In genomic region chr20:49395183-49395582, GRCh38 we compare ENCODE assay signal across 14 cellular contexts.
DNase-seq lines count a peak whose midpoint lies in the region; ATAC-seq and TF ChIP-seq lines count a peak whose summit lies in the region.
"Had no signal": no experiment of that assay in that cellular context is flagged by ENCODE, and none has a peak within 500 bp of the region (broad histone marks: within the 10 kb centered on the region; RNA-seq: fewer than 3 reads in every experiment).

No MANE protein-coding gene starts in this region.

- TF ChIP-seq CTCF in WERI-Rb-1 (IDR thresholded peaks at IDR 0.05; ENCODE audit: low read depth, low read length) (no peak), fibroblast of mammary gland (conservative IDR thresholded peaks at IDR 0.05; ENCODE audit: control insufficient read depth, insufficient read depth, low read depth, low read length) (no peak), retinal pigment epithelial cell (conservative IDR thresholded peaks at IDR 0.05; ENCODE audit: low read depth, low read length) (no peak)
- TF ChIP-seq CTCF in CD8-positive, alpha-beta T cell (IDR thresholded peaks at IDR 0.05) = no peak

- H3K27ac Mint-ChIP-seq in CD8-positive, alpha-beta T cell = no peak overlapping the region
- H3K27ac Mint-ChIP-seq: activated T-helper 1 cell treated with anti-CD3 and anti-CD28 coated beads, Interleukin-12 subunit alpha, Interleukin-12 subunit beta, Interleukin-2, Interleukin-4 antibody, amounts not matched to agents 30 ng/mL and 10 ng/mL and 1 ng/mL, durations not matched to agents 14 hours and 24 hours and 36 hours; T-cell had no signal

- no peaks in the 10 kb centered on the region for H3K9me3 ChIP-seq in WERI-Rb-1 (ENCODE audit: severe bottlenecking)
- no peaks in the 10 kb centered on the region for H3K9me3 ChIP-seq in CD8-positive, alpha-beta T cell (ENCODE audit: low read length)
- H3K9me3 ChIP-seq: heart left ventricle, neutrophil had no signal

- H3K4me3 ChIP-seq in WERI-Rb-1 (ENCODE audit: low read depth, low read length) = no peak overlapping the region
- H3K4me3 ChIP-seq in fibroblast of mammary gland (ENCODE audit: control insufficient read depth, low read depth, low read length) = no peak overlapping the region
- no peak overlapping the region for H3K4me3 ChIP-seq in retinal pigment epithelial cell (ENCODE audit: low read length)
- H3K4me3 ChIP-seq in CD8-positive, alpha-beta T cell (ENCODE audit: low read depth, low read length) = no peak overlapping the region
- H3K4me3 ChIP-seq: heart left ventricle had no signal

- peak overlapping the region; percentile 16; the same call in 1 of the 2 replicates for H3K27ac ChIP-seq in WERI-Rb-1
- H3K27ac ChIP-seq in CD8-positive, alpha-beta T cell (ENCODE audit: low read depth, low read length) = no peak overlapping the region
- H3K27ac ChIP-seq: neutrophil, RWPE1 had no signal

- no peaks in the 10 kb centered on the region for H3K36me3 Mint-ChIP-seq in CD8-positive, alpha-beta T cell
- H3K36me3 Mint-ChIP-seq: T-cell had no signal

- ATAC-seq in HG03280 (IDR thresholded peaks at IDR 0.05; ENCODE audit: unreplicated experiment) = no peak
- ATAC-seq in CD8-positive, alpha-beta T cell = no peak
- no peak for ATAC-seq in HG03175 (IDR thresholded peaks at IDR 0.05; ENCODE audit: unreplicated experiment)
- ATAC-seq: T-cell had no signal

- POLR2A ChIA-PET in CD8-positive, alpha-beta T cell (lab: Charles Lee) = no interaction called here

- DNase-seq in AG08395 (ENCODE audit: low spot score) = peak; percentile 29
- no peak for DNase-seq in WERI-Rb-1
- DNase-seq in fibroblast of mammary gland (ENCODE audit: low read depth) = peak; percentile 45
- peak; percentile 39 for DNase-seq in retinal pigment epithelial cell (ENCODE audit: low read depth)
- no peak for DNase-seq in RKO (ENCODE audit: low spot score)
- no peak for DNase-seq in CD8-positive, alpha-beta T cell
- DNase-seq: heart left ventricle; NK-92 treated with Interleukin-12 subunit alpha and Interleukin-12 subunit beta, amount 100 ng/mL, for 24 hours; T-cell had no signal

- no peak overlapping the region for H3K4me3 Mint-ChIP-seq in CD8-positive, alpha-beta T cell
- H3K4me3 Mint-ChIP-seq: activated T-helper 1 cell treated with anti-CD3 and anti-CD28 coated beads, Interleukin-12 subunit alpha, Interleukin-12 subunit beta, Interleukin-2, Interleukin-4 antibody, amounts not matched to agents 30 ng/mL and 10 ng/mL and 1 ng/mL, durations not matched to agents 14 hours and 24 hours and 36 hours; T-cell had no signal

- H3K9me3 Mint-ChIP-seq in CD8-positive, alpha-beta T cell = no peaks in the 10 kb centered on the region
- H3K9me3 Mint-ChIP-seq: activated T-helper 1 cell treated with anti-CD3 and anti-CD28 coated beads, Interleukin-12 subunit alpha, Interleukin-12 subunit beta, Interleukin-2, Interleukin-4 antibody, amounts not matched to agents 30 ng/mL and 10 ng/mL and 1 ng/mL, durations not matched to agents 14 hours and 24 hours and 36 hours; T-cell had no signal

- H3K36me3 ChIP-seq in WERI-Rb-1 = peaks cover 2% of the 10 kb centered on the region; the same call in 1 of the 2 replicates
- no peaks in the 10 kb centered on the region for H3K36me3 ChIP-seq in CD8-positive, alpha-beta T cell (ENCODE audit: insufficient read depth, low read length)
- H3K36me3 ChIP-seq: heart left ventricle, neutrophil had no signal

- peaks cover 16% of the 10 kb centered on the region for H3K27me3 Mint-ChIP-seq in CD8-positive, alpha-beta T cell (ENCODE audit: low read depth)

- H3K4me1 ChIP-seq in CD8-positive, alpha-beta T cell (ENCODE audit: insufficient read depth, low read length) = no peaks in the 10 kb centered on the region

- H3K4me1 Mint-ChIP-seq in CD8-positive, alpha-beta T cell (ENCODE audit: low read depth) = no peaks in the 10 kb centered on the region
- H3K4me1 Mint-ChIP-seq: T-cell had no signal

- CTCF ChIA-PET in CD8-positive, alpha-beta T cell (lab: Charles Lee) = no interaction called here

- intact Hi-C loops in CD8-positive, alpha-beta T cell (cut with DNase I, micrococcal nuclease) = no loop called here

- H3K27me3 ChIP-seq in WERI-Rb-1 (ENCODE audit: insufficient read depth, low read depth, severe bottlenecking) = no peaks in the 10 kb centered on the region
- H3K27me3 ChIP-seq in CD8-positive, alpha-beta T cell (ENCODE audit: insufficient read depth, low read length) = no peaks in the 10 kb centered on the region
- H3K27me3 ChIP-seq: heart left ventricle had no signal

Comparison
In these comparisons a context has a peak if more than half of its experiments do, and no peak if none do; other contexts are left out.
1. DNase-seq: peak in AG08395 (single experiment), fibroblast of mammary gland (single experiment) and retinal pigment epithelial cell (single experiment); none in WERI-Rb-1 (single experiment), RKO (single experiment) and CD8-positive, alpha-beta T cell (0 of 7).